ENCODE assay signal across 7 cellular contexts in genomic region chr9:133359420-133360175, GRCh38. TPM values are rescaled to one million over a fixed set of nuclear protein-coding genes. Genes with fewer than 3 reads are reported as not detected.
DNase-seq lines count a peak whose midpoint lies in the region; ATAC-seq and TF ChIP-seq lines count a peak whose summit lies in the region.
"Had no signal": no experiment of that assay in that cellular context is flagged by ENCODE, and none has a peak within 500 bp of the region (broad histone marks: within the 10 kb centered on the region; RNA-seq: fewer than 3 reads in every experiment).

No MANE protein-coding gene starts in this region.

- H3K9me3 ChIP-seq in CD4-positive, CD25-positive, alpha-beta regulatory T cell (ENCODE audit: control insufficient read depth in 2 of 2, low read length in 2 of 2), result no peaks in the 10 kb centered on the region

- no peak for DNase-seq in CD4-positive, CD25-positive, alpha-beta regulatory T cell
- peak; percentile 36 for DNase-seq in NCI-H1694 (lab: John Stamatoyannopoulos, UW)
- DNase-seq in fibroblast of pulmonary artery (ENCODE audit: low read depth), result no peak
- no peak for DNase-seq in SKM-1 (lab: John Stamatoyannopoulos, UW; ENCODE audit: unreplicated experiment)
- DNase-seq in activated CD4-positive, alpha-beta T cell treated with anti-CD3 and anti-CD28 coated beads for 1 hour, result no peak
- DNase-seq: naive B cell had no signal

- TF ChIP-seq CTCF in fibroblast of pulmonary artery (IDR thresholded peaks at IDR 0.05; ENCODE audit: low read length, missing control alignments), result peak; percentile 24

- H3K9me3 Mint-ChIP-seq in CD4-positive, CD25-positive, alpha-beta regulatory T cell, result no peaks in the 10 kb centered on the region
- H3K9me3 Mint-ChIP-seq: naive B cell had no signal

- peaks cover 45% of the 10 kb centered on the region for H3K36me3 ChIP-seq in CD4-positive, CD25-positive, alpha-beta regulatory T cell (ENCODE audit: control insufficient read depth, insufficient read depth, low read length)

- peak overlapping the region; percentile 23 for H3K27ac ChIP-seq in CD4-positive, CD25-positive, alpha-beta regulatory T cell (ENCODE audit: insufficient read depth, low read length, poor library complexity, severe bottlenecking)

- H3K36me3 Mint-ChIP-seq in CD4-positive, CD25-positive, alpha-beta regulatory T cell, result peaks cover 33% of the 10 kb centered on the region

- H3K4me1 ChIP-seq in CD4-positive, CD25-positive, alpha-beta regulatory T cell (ENCODE audit: control insufficient read depth, insufficient read depth, low read length, poor library complexity, severe bottlenecking), result peaks cover 32% of the 10 kb centered on the region

- peak overlapping the region in 3 of 4 donors; percentile 38 to 63 (median 53) for H3K4me3 Mint-ChIP-seq in CD4-positive, CD25-positive, alpha-beta regulatory T cell

- no peaks in the 10 kb centered on the region for H3K27me3 Mint-ChIP-seq in CD4-positive, CD25-positive, alpha-beta regulatory T cell
- H3K27me3 Mint-ChIP-seq: naive B cell had no signal

- ATAC-seq in CD4-positive, CD25-positive, alpha-beta regulatory T cell (ENCODE audit: low read depth in 2 of 2), result no peak
- no peak for ATAC-seq in GM19351 (IDR thresholded peaks at IDR 0.05; ENCODE audit: unreplicated experiment)

- H3K27me3 ChIP-seq in CD4-positive, CD25-positive, alpha-beta regulatory T cell (ENCODE audit: control insufficient read depth, insufficient read depth, low read length), result no peaks in the 10 kb centered on the region

- peak overlapping the region in 2 of 3 donors; percentile 79 to 93 for H3K27ac Mint-ChIP-seq in CD4-positive, CD25-positive, alpha-beta regulatory T cell

- no peak overlapping the region for H3K4me3 ChIP-seq in CD4-positive, CD25-positive, alpha-beta regulatory T cell (ENCODE audit: low read depth, low read length)
- H3K4me3 ChIP-seq in fibroblast of pulmonary artery (replicated peaks; ENCODE audit: low read depth, low read length), result no peak overlapping the region

- H3K4me1 Mint-ChIP-seq in CD4-positive, CD25-positive, alpha-beta regulatory T cell, result peaks cover 0 to 30% (median 22%) of the 10 kb centered on the region in 4 donors

RNA-seq across cellular contexts. Expression of gene SURF2, which starts 3.2 kb away (rescaled TPM):
- total RNA-seq in CD4-positive, CD25-positive, alpha-beta regulatory T cell, result 24.3 TPM
- 10 to 100 TPM; 34.5 to 47.1 (median 37.0) TPM for polyA plus RNA-seq in CD4-positive, CD25-positive, alpha-beta regulatory T cell

RNA-seq across cellular contexts. Expression of gene SURF1, which starts 3.3 kb away (rescaled TPM):
- total RNA-seq in CD4-positive, CD25-positive, alpha-beta regulatory T cell, result 41.8 TPM
- polyA plus RNA-seq in CD4-positive, CD25-positive, alpha-beta regulatory T cell, result 100 to 1,000 TPM; 114 to 120 (median 115) TPM

RNA-seq across cellular contexts. Expression of gene RPL7A, which starts 11.6 kb away (rescaled TPM):
- total RNA-seq in CD4-positive, CD25-positive, alpha-beta regulatory T cell, result 1,813 TPM
- polyA plus RNA-seq in CD4-positive, CD25-positive, alpha-beta regulatory T cell, result 1,000 to 10,000 TPM in 2 of 4 donors, 100 to 1,000 TPM in 2; 747 to 1,102 (median 951) TPM

RNA-seq across cellular contexts. Expression of gene MED22, which starts 11.7 kb away (rescaled TPM):
- 29.3 TPM for total RNA-seq in CD4-positive, CD25-positive, alpha-beta regulatory T cell
- 10 to 100 TPM in 3 of 4 donors, 1 to 10 TPM in 1; 7.3 to 16.2 (median 11.1) TPM for polyA plus RNA-seq in CD4-positive, CD25-positive, alpha-beta regulatory T cell

RNA-seq across cellular contexts. Expression of gene SURF4, which starts 16.3 kb away (rescaled TPM):
- total RNA-seq in CD4-positive, CD25-positive, alpha-beta regulatory T cell, result 132 TPM
- polyA plus RNA-seq in CD4-positive, CD25-positive, alpha-beta regulatory T cell, result 100 to 1,000 TPM; 189 to 227 (median 212) TPM
